In genomic region chr1:64675718-64676345, GRCh38 we compare ENCODE assay signal across 9 cellular contexts.
DNase-seq lines count a peak whose midpoint lies in the region; ATAC-seq, FAIRE-seq and TF ChIP-seq lines count a peak whose summit lies in the region.
"Had no signal": no experiment of that assay in that cellular context is flagged by ENCODE, and none has a peak within 500 bp of the region (broad histone marks: within the 10 kb centered on the region; RNA-seq: fewer than 3 reads in every experiment).

No MANE protein-coding gene starts in this region.

- no peak overlapping the region for H3K4me3 ChIP-seq in AG04450 (ENCODE audit: low read depth, low read length)

- ATAC-seq in GM21526 (IDR thresholded peaks at IDR 0.05; ENCODE audit: low FRiP score, unreplicated experiment) (peak; percentile 59), omental fat pad (ENCODE audit: low FRiP score) (no peak), HG03045 (IDR thresholded peaks at IDR 0.05; ENCODE audit: unreplicated experiment) (no peak)
- no peak for ATAC-seq in stimulated activated naive CD8-positive, alpha-beta T cell treated with anti-CD3 and anti-CD28 coated beads, Interleukin-15, amount 100 ng/mL, for 72 hours

- no peaks in the 10 kb centered on the region for H3K4me1 Mint-ChIP-seq in stimulated activated naive CD8-positive, alpha-beta T cell treated with anti-CD3 and anti-CD28 coated beads, Interleukin-15, amount 100 ng/mL, for 72 hours
- H3K4me1 Mint-ChIP-seq: activated naive CD8-positive, alpha-beta T cell treated with anti-CD3 and anti-CD28 coated beads, Interleukin-2, amount 10 ng/mL, durations not matched to agents 7 days and 5 days had no signal

- H3K27me3 ChIP-seq in AG04450 (ENCODE audit: control insufficient read depth, insufficient read depth, low read length): no peaks in the 10 kb centered on the region

- peak; percentile 73 for TF ChIP-seq CTCF in AG04450 (IDR thresholded peaks at IDR 0.05; ENCODE audit: low read depth, low read length)
- no peak for TF ChIP-seq CTCF in omental fat pad (IDR thresholded peaks at IDR 0.05)

- CTCF ChIA-PET in AG04450 (lab: Charles Lee): interaction anchor here (0.5 to 5.2 kb wide), 57 partner anchors 8 to 599 kb away, joined by 3 to 91 read pairs (median 4); no protein-coding TSS in a partner anchor

- H3K4me3 Mint-ChIP-seq in stimulated activated naive CD8-positive, alpha-beta T cell treated with anti-CD3 and anti-CD28 coated beads, Interleukin-15, amount 100 ng/mL, for 72 hours: no peak overlapping the region
- H3K4me3 Mint-ChIP-seq: activated naive CD8-positive, alpha-beta T cell treated with anti-CD3 and anti-CD28 coated beads, Interleukin-2, amount 10 ng/mL, durations not matched to agents 7 days and 5 days had no signal

- no peak overlapping the region for H3K27ac Mint-ChIP-seq in stimulated activated naive CD8-positive, alpha-beta T cell treated with anti-CD3 and anti-CD28 coated beads, Interleukin-15, amount 100 ng/mL, for 72 hours
- H3K27ac Mint-ChIP-seq: activated naive CD8-positive, alpha-beta T cell treated with anti-CD3 and anti-CD28 coated beads, Interleukin-2, amount 10 ng/mL, durations not matched to agents 7 days and 5 days had no signal

- in situ Hi-C loops in SK-MEL-5 (cut with HindIII; ENCODE audit: low pct_unique_long_range_greater_than_20kb, low sequenced_read_pairs): no loop called here

- DNase-seq in AG04450 (ENCODE audit: low read depth, low spot score): no peak
- peak; percentile 48 for DNase-seq in SK-MEL-5 (ENCODE audit: low read depth, low spot score)
- DNase-seq in frontal cortex (ENCODE audit: low spot score in 2 of 2): no peak
- DNase-seq in stimulated activated naive CD8-positive, alpha-beta T cell treated with anti-CD3 and anti-CD28 coated beads, Interleukin-15, amount 100 ng/mL, for 72 hours: no peak
- DNase-seq in NCI-H345 (lab: John Stamatoyannopoulos, UW): no peak
- no peak for DNase-seq in omental fat pad (ENCODE audit: low spot score)
- DNase-seq: activated naive CD8-positive, alpha-beta T cell treated with anti-CD3 and anti-CD28 coated beads, Interleukin-2, amount 10 ng/mL, durations not matched to agents 7 days and 5 days had no signal

- FAIRE-seq in frontal cortex (lab: Jason Lieb, UNC): peak; percentile 26

- no peak overlapping the region for H3K27ac ChIP-seq in AG04450 (ENCODE audit: low read depth, low read length)

- H3K27me3 Mint-ChIP-seq in stimulated activated naive CD8-positive, alpha-beta T cell treated with anti-CD3 and anti-CD28 coated beads, Interleukin-15, amount 100 ng/mL, for 72 hours: no peaks in the 10 kb centered on the region
- H3K27me3 Mint-ChIP-seq: activated naive CD8-positive, alpha-beta T cell treated with anti-CD3 and anti-CD28 coated beads, Interleukin-2, amount 10 ng/mL, durations not matched to agents 7 days and 5 days had no signal

- POLR2A ChIA-PET in AG04450 (lab: Yijun Ruan, JAX): no interaction called here

- no peaks in the 10 kb centered on the region for H3K9me3 ChIP-seq in AG04450 (ENCODE audit: control insufficient read depth, insufficient read depth, low read length)

- no peaks in the 10 kb centered on the region for H3K9me3 Mint-ChIP-seq in stimulated activated naive CD8-positive, alpha-beta T cell treated with anti-CD3 and anti-CD28 coated beads, Interleukin-15, amount 100 ng/mL, for 72 hours
- H3K9me3 Mint-ChIP-seq: activated naive CD8-positive, alpha-beta T cell treated with anti-CD3 and anti-CD28 coated beads, Interleukin-2, amount 10 ng/mL, durations not matched to agents 7 days and 5 days had no signal
